ENCODE assay signal across 1 cellular context in genomic region chr2:121649402-121649651, GRCh38.
TF ChIP-seq lines count a peak whose summit lies in the region.

TSS of gene CLASP1 (minus strand) at chr2:121649462. CDS start at chr2:121605895, 43,567 bp downstream.

TF ChIP-seq in IMR-90, 13 proteins besides CTCF, POLR2A, EP300 and RAD21 (continued from another document):
- no peak for TF ChIP-seq ELK1 (IDR thresholded peaks at IDR 0.05; ENCODE audit: borderline replicate concordance, low read depth, low read length)
- no peak for TF ChIP-seq CEBPB (IDR thresholded peaks at IDR 0.05; ENCODE audit: low read depth, low read length)
- TF ChIP-seq BHLHE40 (IDR thresholded peaks at IDR 0.05; ENCODE audit: low read depth, low read length), result no peak
